ENCODE assay signal across 1 cellular context in genomic region chr16:30406911-30407793, GRCh38.
A peak's percentile ranks its signal among the peaks of the same experiment; 100 is the strongest.
TF ChIP-seq lines count a peak whose summit lies in the region.

Gene ZNF771 (plus strand): TSS chr16:30407606. CDS start chr16:30408054, 448 bp downstream.

TF ChIP-seq in HepG2, 621 proteins besides CTCF, POLR2A, EP300 and RAD21 (continued from another document and continues in another):
- TF ChIP-seq BCL3 (CRISPR knock-in tag; IDR thresholded peaks at IDR 0.05) (peak; percentile 90; the same call in 1 of the 2 replicates), CSRNP2 (CRISPR knock-in tag; conservative IDR thresholded peaks at IDR 0.05; ENCODE audit: low read depth) (no peak), NFIB (CRISPR knock-in tag; IDR thresholded peaks at IDR 0.05; ENCODE audit: borderline replicate concordance) (no peak), ZBTB39 (CRISPR knock-in tag; IDR thresholded peaks at IDR 0.05) (peak; percentile 95), ZNF615 (CRISPR knock-in tag; IDR thresholded peaks at IDR 0.05; ENCODE audit: borderline replicate concordance) (no peak), MIER2 (CRISPR knock-in tag; IDR thresholded peaks at IDR 0.05) (no peak), HNF1B (CRISPR knock-in tag; IDR thresholded peaks at IDR 0.05) (peak; percentile 66; the same call in 1 of the 2 replicates), ZNF503 (CRISPR knock-in tag; IDR thresholded peaks at IDR 0.05) (0 out of 2 replicates have a peak, but pooled peaks have one; percentile 46), ZFP36L1 (CRISPR knock-in tag; IDR thresholded peaks at IDR 0.05) (peak; percentile 60; the same call in 1 of the 2 replicates), HDAC6 (IDR thresholded peaks at IDR 0.05; ENCODE audit: low read depth, low read length) (no peak), THRA (CRISPR knock-in tag; IDR thresholded peaks at IDR 0.05; ENCODE audit: borderline replicate concordance) (peak; percentile 68), DNMT3B (CRISPR knock-in tag; conservative IDR thresholded peaks at IDR 0.05) (no peak), ZNF691 (CRISPR knock-in tag; IDR thresholded peaks at IDR 0.05; ENCODE audit: borderline replicate concordance, low read depth) (peak; percentile 87; the same call in 1 of the 2 replicates), ZBTB21 (CRISPR knock-in tag; IDR thresholded peaks at IDR 0.05) (no peak), ARNTL (CRISPR knock-in tag; IDR thresholded peaks at IDR 0.05) (peak; percentile 90; the same call in 1 of the 2 replicates), CBX1 (IDR thresholded peaks at IDR 0.05; ENCODE audit: low read depth) (no peak), CCAR2 (optimal IDR thresholded peaks at IDR 0.05; ENCODE audit: low read depth, low read length) (no peak), SMYD3 (CRISPR knock-in tag; IDR thresholded peaks at IDR 0.05) (peak; percentile 59; the same call in 1 of the 2 replicates), ZNF430 (CRISPR knock-in tag; IDR thresholded peaks at IDR 0.05) (peak; percentile 33; the same call in 1 of the 2 replicates), ZNF296 (CRISPR knock-in tag; conservative IDR thresholded peaks at IDR 0.05) (no peak; the same call in 1 of the 2 replicates), JUN (CRISPR knock-in tag; IDR thresholded peaks at IDR 0.05) (no peak), ZNF142 (CRISPR knock-in tag; IDR thresholded peaks at IDR 0.05) (peak; percentile 35; the same call in 1 of the 2 replicates), MAF1 (CRISPR knock-in tag; IDR thresholded peaks at IDR 0.05; ENCODE audit: borderline replicate concordance) (no peak), POLR2G (IDR thresholded peaks at IDR 0.05; ENCODE audit: low read depth, low read length) (peak; percentile 96), MTERF4 (CRISPR knock-in tag; IDR thresholded peaks at IDR 0.05) (peak; percentile 49; the same call in 1 of the 2 replicates), IKZF5 (CRISPR knock-in tag; IDR thresholded peaks at IDR 0.05) (peak; percentile 72; the same call in 1 of the 2 replicates), ZNF225 (CRISPR knock-in tag; IDR thresholded peaks at IDR 0.05) (no peak), CERS6 (CRISPR knock-in tag; IDR thresholded peaks at IDR 0.05) (no peak), XRCC5 (optimal IDR thresholded peaks at IDR 0.05; ENCODE audit: low read length) (peak; percentile 72), SP140L (CRISPR knock-in tag; IDR thresholded peaks at IDR 0.05; ENCODE audit: borderline replicate concordance) (0 out of 2 replicates have a peak, but pooled peaks have one; percentile 69), LCORL (IDR thresholded peaks at IDR 0.05) (0 out of 2 replicates have a peak, but pooled peaks have one; percentile 8), LCORL (CRISPR knock-in tag; IDR thresholded peaks at IDR 0.05) (peak; percentile 96), ZFP37 (CRISPR knock-in tag; IDR thresholded peaks at IDR 0.05; ENCODE audit: borderline replicate concordance) (no peak), TRIM24 (CRISPR knock-in tag; IDR thresholded peaks at IDR 0.05) (no peak), MYNN (CRISPR knock-in tag; IDR thresholded peaks at IDR 0.05; ENCODE audit: low read depth) (peak; percentile 85; the same call in 1 of the 2 replicates), MTF1 (CRISPR knock-in tag; IDR thresholded peaks at IDR 0.05) (no peak), ZNF282 (IDR thresholded peaks at IDR 0.05; ENCODE audit: partially characterized antibody) (no peak), ZNF570 (CRISPR knock-in tag; IDR thresholded peaks at IDR 0.05; ENCODE audit: borderline replicate concordance) (peak; percentile 76; the same call in 1 of the 2 replicates)
